17 cellular contexts compared by ENCODE assay signal in genomic region chr15:82183121-82184031, GRCh38.
A peak's percentile ranks its signal among the peaks of the same experiment; 100 is the strongest.
DNase-seq lines count a peak whose midpoint lies in the region; ATAC-seq and TF ChIP-seq lines count a peak whose summit lies in the region.
"Had no signal": no experiment of that assay in that cellular context is flagged by ENCODE, and none has a peak within 500 bp of the region (broad histone marks: within the 10 kb centered on the region; RNA-seq: fewer than 3 reads in every experiment).

No MANE protein-coding gene starts in this region.

- no peak overlapping the region for H3K4me3 Mint-ChIP-seq in osteocyte (ENCODE audit: unreplicated experiment)
- H3K4me3 Mint-ChIP-seq in T-helper 2 cell treated with Interferon-gamma antibody and Interleukin-4, amounts not matched to agents 5 μg/mL and 100 μg/mL, for 36 hours: no peak overlapping the region
- H3K4me3 Mint-ChIP-seq in stimulated activated memory B cell treated with anti-CD40 and anti-IgM and Interleukin-4, amounts not matched to agents 10 μg/mL and 1 μg/mL and 100 μg/mL, for 72 hours: no peak overlapping the region
- H3K4me3 Mint-ChIP-seq: activated T-helper 1 cell treated with anti-CD3 and anti-CD28 coated beads, Interleukin-12 subunit alpha, Interleukin-12 subunit beta, Interleukin-2, Interleukin-4 antibody, amounts not matched to agents 30 ng/mL and 10 ng/mL and 1 ng/mL, durations not matched to agents 14 hours and 24 hours and 36 hours; memory B cell had no signal

- no peaks in the 10 kb centered on the region for H3K27me3 Mint-ChIP-seq in osteocyte (ENCODE audit: unreplicated experiment)
- H3K27me3 Mint-ChIP-seq in T-helper 2 cell treated with Interferon-gamma antibody and Interleukin-4, amounts not matched to agents 5 μg/mL and 100 μg/mL, for 36 hours (ENCODE audit: low read depth): no peaks in the 10 kb centered on the region
- no peaks in the 10 kb centered on the region for H3K27me3 Mint-ChIP-seq in stimulated activated memory B cell treated with anti-CD40 and anti-IgM and Interleukin-4, amounts not matched to agents 10 μg/mL and 1 μg/mL and 100 μg/mL, for 72 hours
- H3K27me3 Mint-ChIP-seq: memory B cell had no signal

- peak overlapping the region; percentile 76 for H3K27ac Mint-ChIP-seq in osteocyte (ENCODE audit: unreplicated experiment)
- no peak overlapping the region for H3K27ac Mint-ChIP-seq in T-helper 2 cell treated with Interferon-gamma antibody and Interleukin-4, amounts not matched to agents 5 μg/mL and 100 μg/mL, for 36 hours
- H3K27ac Mint-ChIP-seq in stimulated activated memory B cell treated with anti-CD40 and anti-IgM and Interleukin-4, amounts not matched to agents 10 μg/mL and 1 μg/mL and 100 μg/mL, for 72 hours: no peak overlapping the region
- H3K27ac Mint-ChIP-seq: activated T-helper 1 cell treated with anti-CD3 and anti-CD28 coated beads, Interleukin-12 subunit alpha, Interleukin-12 subunit beta, Interleukin-2, Interleukin-4 antibody, amounts not matched to agents 30 ng/mL and 10 ng/mL and 1 ng/mL, durations not matched to agents 14 hours and 24 hours and 36 hours; memory B cell had no signal

- no peak for TF ChIP-seq CTCF in fibroblast of villous mesenchyme (IDR thresholded peaks at IDR 0.05; ENCODE audit: insufficient read depth, low read depth, low read length)
- TF ChIP-seq CTCF in osteocyte (IDR thresholded peaks at IDR 0.05): no peak

- H3K9me3 Mint-ChIP-seq in osteocyte (ENCODE audit: unreplicated experiment): no peaks in the 10 kb centered on the region
- no peaks in the 10 kb centered on the region for H3K9me3 Mint-ChIP-seq in T-helper 2 cell treated with Interferon-gamma antibody and Interleukin-4, amounts not matched to agents 5 μg/mL and 100 μg/mL, for 36 hours
- no peaks in the 10 kb centered on the region for H3K9me3 Mint-ChIP-seq in stimulated activated memory B cell treated with anti-CD40 and anti-IgM and Interleukin-4, amounts not matched to agents 10 μg/mL and 1 μg/mL and 100 μg/mL, for 72 hours
- H3K9me3 Mint-ChIP-seq: activated T-helper 1 cell treated with anti-CD3 and anti-CD28 coated beads, Interleukin-12 subunit alpha, Interleukin-12 subunit beta, Interleukin-2, Interleukin-4 antibody, amounts not matched to agents 30 ng/mL and 10 ng/mL and 1 ng/mL, durations not matched to agents 14 hours and 24 hours and 36 hours; memory B cell had no signal

- peak; percentile 43 for DNase-seq in AG08396 (ENCODE audit: low spot score)
- DNase-seq in fibroblast of villous mesenchyme (ENCODE audit: low read depth): peak; percentile 43
- DNase-seq in osteocyte (ENCODE audit: extremely low spot score, unreplicated experiment): no peak
- DNase-seq in T-helper 2 cell treated with Interferon-gamma antibody and Interleukin-4, amounts not matched to agents 5 μg/mL and 100 μg/mL, for 36 hours (ENCODE audit: low spot score): no peak
- no peak for DNase-seq in NCI-H128 (lab: John Stamatoyannopoulos, UW; ENCODE audit: unreplicated experiment)
- DNase-seq in SIG-M5 treated with dmso at 0.1 percent for 504 hours (lab: John Stamatoyannopoulos, UW; ENCODE audit: unreplicated experiment): no peak
- DNase-seq: activated CD4-positive, alpha-beta T cell treated with anti-CD3 and anti-CD28 coated beads for 48 hours; cortex of kidney; DMS79 treated with DMSO at 0.1 percent for 48 hours; H7; NCI-H1694; tibial artery had no signal

- no peak for ATAC-seq in stimulated activated memory B cell treated with anti-CD40 and anti-IgM and Interleukin-4, amounts not matched to agents 10 μg/mL and 1 μg/mL and 100 μg/mL, for 72 hours
- ATAC-seq: A549 had no signal

- no peaks in the 10 kb centered on the region for H3K36me3 Mint-ChIP-seq in osteocyte (ENCODE audit: unreplicated experiment)
- peaks cover 1% of the 10 kb centered on the region for H3K36me3 Mint-ChIP-seq in T-helper 2 cell treated with Interferon-gamma antibody and Interleukin-4, amounts not matched to agents 5 μg/mL and 100 μg/mL, for 36 hours (ENCODE audit: low read depth)
- peaks cover 19% of the 10 kb centered on the region for H3K36me3 Mint-ChIP-seq in stimulated activated memory B cell treated with anti-CD40 and anti-IgM and Interleukin-4, amounts not matched to agents 10 μg/mL and 1 μg/mL and 100 μg/mL, for 72 hours

- no peak overlapping the region for H3K4me3 ChIP-seq in fibroblast of villous mesenchyme (ENCODE audit: low read depth, low read length)
- H3K4me3 ChIP-seq: A549, tibial artery had no signal

- peak overlapping the region; percentile 58 for H3K27ac ChIP-seq in angular gyrus (ENCODE audit: low read depth, low read length)
- H3K27ac ChIP-seq: A549, tibial artery had no signal

- H3K4me1 Mint-ChIP-seq in osteocyte (ENCODE audit: unreplicated experiment): peaks cover 27% of the 10 kb centered on the region
- H3K4me1 Mint-ChIP-seq in T-helper 2 cell treated with Interferon-gamma antibody and Interleukin-4, amounts not matched to agents 5 μg/mL and 100 μg/mL, for 36 hours (ENCODE audit: low read depth): no peaks in the 10 kb centered on the region
- H3K4me1 Mint-ChIP-seq in stimulated activated memory B cell treated with anti-CD40 and anti-IgM and Interleukin-4, amounts not matched to agents 10 μg/mL and 1 μg/mL and 100 μg/mL, for 72 hours: peaks cover 5% of the 10 kb centered on the region

Comparison
In these comparisons a context has a peak if more than half of its experiments do, and no peak if none do; other contexts are left out.
1. DNase-seq: peak in AG08396 (single experiment) and fibroblast of villous mesenchyme (single experiment); none in osteocyte (single experiment), T-helper 2 cell treated with Interferon-gamma antibody and Interleukin-4, amounts not matched to agents 5 μg/mL and 100 μg/mL, for 36 hours (single experiment), NCI-H128 (single experiment) and SIG-M5 treated with dmso at 0.1 percent for 504 hours (single experiment).